14 cellular contexts compared by ENCODE assay signal in genomic region chr2:54549430-54549829, GRCh38.
"Had no signal": no experiment of that assay in that cellular context is flagged by ENCODE, and none has a peak within 500 bp of the region (broad histone marks: within the 10 kb centered on the region; RNA-seq: fewer than 3 reads in every experiment).

No MANE protein-coding gene starts in this region.

- H3K27me3 ChIP-seq: gastrocnemius medialis, neutrophil, right lobe of liver, spleen, upper lobe of right lung had no signal

- H3K9me3 Mint-ChIP-seq: activated B cell treated with CpG ODN at 0.5 μM for 24 hours; activated T-cell treated with anti-CD3 and anti-CD28 coated beads, Interleukin-2, amount 50 U/mL, for 24 hours; stimulated activated memory B cell treated with anti-CD40 and anti-IgM and Interleukin-4, amounts not matched to agents 10 μg/mL and 1 μg/mL and 100 μg/mL, for 72 hours had no signal

- H3K36me3 Mint-ChIP-seq: activated naive CD4-positive, alpha-beta T cell treated with anti-CD3 and anti-CD28 coated beads, Interleukin-2, amount 50 U/mL, for 72 hours; stimulated activated memory B cell treated with anti-CD40 and anti-IgM and Interleukin-4, amounts not matched to agents 10 μg/mL and 1 μg/mL and 100 μg/mL, for 72 hours had no signal

- H3K9me3 ChIP-seq: gastrocnemius medialis, neutrophil, right lobe of liver, spleen, upper lobe of right lung had no signal

- H3K4me3 ChIP-seq: gastrocnemius medialis, lung, right lobe of liver, spleen, upper lobe of right lung had no signal

- H3K27me3 Mint-ChIP-seq: activated B cell treated with CpG ODN at 0.5 μM for 24 hours; activated CD4-positive, alpha-beta T cell treated with anti-CD3 and anti-CD28 coated beads, Interleukin-2, amount 10 ng/mL, durations not matched to agents 7 days and 5 days; activated T-cell treated with anti-CD3 and anti-CD28 coated beads, Interleukin-2, amount 50 U/mL, for 24 hours; stimulated activated memory B cell treated with anti-CD40 and anti-IgM and Interleukin-4, amounts not matched to agents 10 μg/mL and 1 μg/mL and 100 μg/mL, for 72 hours had no signal

- H3K27ac ChIP-seq: gastrocnemius medialis, neutrophil, right lobe of liver, upper lobe of right lung had no signal

- H3K4me3 Mint-ChIP-seq: activated B cell treated with CpG ODN at 0.5 μM for 24 hours; activated CD4-positive, alpha-beta T cell treated with anti-CD3 and anti-CD28 coated beads, Interleukin-2, amount 10 ng/mL, durations not matched to agents 7 days and 5 days; activated T-cell treated with anti-CD3 and anti-CD28 coated beads, Interleukin-2, amount 50 U/mL, for 24 hours; naive thymus-derived CD4-positive, alpha-beta T cell; stimulated activated memory B cell treated with anti-CD40 and anti-IgM and Interleukin-4, amounts not matched to agents 10 μg/mL and 1 μg/mL and 100 μg/mL, for 72 hours had no signal

- H3K27ac Mint-ChIP-seq: activated B cell treated with CpG ODN at 0.5 μM for 24 hours; activated CD4-positive, alpha-beta T cell treated with anti-CD3 and anti-CD28 coated beads, Interleukin-2, amount 10 ng/mL, durations not matched to agents 7 days and 5 days; activated naive CD4-positive, alpha-beta T cell treated with anti-CD3 and anti-CD28 coated beads, Interleukin-2, amount 50 U/mL, for 72 hours; activated T-cell treated with anti-CD3 and anti-CD28 coated beads, Interleukin-2, amount 50 U/mL, for 24 hours; naive thymus-derived CD4-positive, alpha-beta T cell; stimulated activated memory B cell treated with anti-CD40 and anti-IgM and Interleukin-4, amounts not matched to agents 10 μg/mL and 1 μg/mL and 100 μg/mL, for 72 hours had no signal

- ATAC-seq: activated naive CD4-positive, alpha-beta T cell treated with anti-CD3 and anti-CD28 coated beads, Interleukin-2, amount 50 U/mL, for 72 hours; gastrocnemius medialis; naive thymus-derived CD4-positive, alpha-beta T cell; right lobe of liver; stimulated activated memory B cell treated with anti-CD40 and anti-IgM and Interleukin-4, amounts not matched to agents 10 μg/mL and 1 μg/mL and 100 μg/mL, for 72 hours had no signal

- DNase-seq: activated B cell treated with CpG ODN at 0.5 μM for 24 hours; activated CD4-positive, alpha-beta T cell treated with anti-CD3 and anti-CD28 coated beads, Interleukin-2, amount 10 ng/mL, durations not matched to agents 7 days and 5 days; activated effector memory CD4-positive, alpha-beta T cell treated with anti-CD3 and anti-CD28 coated beads, Interleukin-2, amount 50 U/mL, for 16 hours; activated T-cell treated with anti-CD3 and anti-CD28 coated beads, Interleukin-2, amount 50 U/mL, for 24 hours; gastrocnemius medialis; naive thymus-derived CD4-positive, alpha-beta T cell; right lobe of liver; spleen; stimulated activated CD4-positive, alpha-beta T cell treated with anti-CD3 and anti-CD28 coated beads, Interleukin-1b, Interleukin-23, amount 100 ng/mL, for 48 hours; upper lobe of right lung had no signal

- H3K36me3 ChIP-seq: gastrocnemius medialis, neutrophil, right lobe of liver, spleen had no signal
